In genomic region chr10:80283536-80284199, GRCh38 we compare ENCODE assay signal across 18 cellular contexts. TPM values are rescaled to one million over a fixed set of nuclear protein-coding genes. Genes with fewer than 3 reads are reported as not detected.
DNase-seq lines count a peak whose midpoint lies in the region; ATAC-seq, FAIRE-seq and TF ChIP-seq lines count a peak whose summit lies in the region.
"Had no signal": no experiment of that assay in that cellular context is flagged by ENCODE, and none has a peak within 500 bp of the region (broad histone marks: within the 10 kb centered on the region; RNA-seq: fewer than 3 reads in every experiment).

No MANE protein-coding gene starts in this region.

- no peak overlapping the region for H4K8ac ChIP-seq in neuronal stem cell (ENCODE audit: low read depth, low read length)

- TF ChIP-seq RAD21 in K562 (CRISPR knock-in tag; conservative IDR thresholded peaks at IDR 0.05 in 1 of 2, IDR thresholded peaks at IDR 0.05 in 1 of 2) (no peak), liver (IDR thresholded peaks at IDR 0.05) (no peak)

- H3K27ac ChIP-seq in K562 (ENCODE audit: extremely low read depth, low read depth, low read length) (no peak overlapping the region), liver (ENCODE audit: low read depth in 1 of 2, low read length in 2 of 2) (peak overlapping the region; percentile 71 to 98), neuronal stem cell (replicated peaks; ENCODE audit: low read length) (no peak overlapping the region)
- H3K27ac ChIP-seq: 22Rv1, BLaER1, GM23248 had no signal

- POLR2A ChIA-PET in K562 (lab: Yijun Ruan, JAX) = interaction anchor here (0.6 kb wide), 1 partner anchor 130 kb away, joined by 3 read pairs; no protein-coding TSS in a partner anchor

- WGBS in K562 (ENCODE audit: insufficient coverage, low coverage, missing lambda C conversion rate) = 2% methylated on average over 14 of the region's 14 CpGs
- 55% methylated on average over 14 of the region's 14 CpGs for WGBS in liver
- no CpG with 5 or more reads among the region's 14 CpGs for WGBS in neuronal stem cell (ENCODE audit: extremely low coverage in 2 of 2, insufficient read length in 2 of 2, insufficient replicate concordance in 1 of 2), 2 donors

- peak overlapping the region; percentile 5 for H3K23ac ChIP-seq in neuronal stem cell (ENCODE audit: low read depth, low read length, poor library complexity)

- H2AFZ ChIP-seq in K562 (ENCODE audit: low read depth, low read length) (no peak overlapping the region), neuronal stem cell (ENCODE audit: low read length) (no peak overlapping the region)
- H2AFZ ChIP-seq: GM23248 had no signal

- in situ Hi-C loops in K562 (cut with MboI) = no loop called here

- intact Hi-C loops in K562 (cut with micrococcal nuclease) = no loop called here
- intact Hi-C loops in activated CD4-positive, alpha-beta T cell treated with anti-CD3 and anti-CD28 coated beads, Interleukin-2, amount 10 ng/mL, durations not matched to agents 24 days and 14 days (cut with micrococcal nuclease) = no loop called here

- no peak overlapping the region for H3K4ac ChIP-seq in neuronal stem cell (ENCODE audit: low read length)

- H3K4me1 Mint-ChIP-seq in activated CD8-positive, alpha-beta memory T cell treated with anti-CD3 and anti-CD28 coated beads, Interleukin-2, amount 10 ng/mL, durations not matched to agents 7 days and 5 days = no peaks in the 10 kb centered on the region
- H3K4me1 Mint-ChIP-seq in activated CD4-positive, alpha-beta T cell treated with anti-CD3 and anti-CD28 coated beads, Interleukin-2, amount 10 ng/mL, durations not matched to agents 24 days and 14 days = no peaks in the 10 kb centered on the region
- H3K4me1 Mint-ChIP-seq: CD4-positive, CD25-positive, alpha-beta regulatory T cell had no signal

- H3K4me1 ChIP-seq in K562 (replicated peaks in 1 of 2; ENCODE audit: control insufficient read depth in 2 of 2, insufficient read depth in 2 of 2, low read length in 2 of 2) (no peaks in the 10 kb centered on the region), liver (ENCODE audit: control insufficient read depth in 4 of 4, insufficient read depth in 4 of 4, low read length in 3 of 4) (peaks cover 8 to 67% (median 58%) of the 10 kb centered on the region in 4 donors), neuronal stem cell (ENCODE audit: control insufficient read depth in 2 of 2, insufficient read depth in 1 of 2, low read depth in 1 of 2, low read length in 2 of 2) (peaks cover 0 to 5% of the 10 kb centered on the region in 2 donors)
- H3K4me1 ChIP-seq: HAP-1 had no signal

- no peak overlapping the region for H2BK15ac ChIP-seq in neuronal stem cell (ENCODE audit: low read length)

- no peaks in the 10 kb centered on the region for H4K20me1 ChIP-seq in K562 (replicated peaks; ENCODE audit: control insufficient read depth, insufficient read depth, low read length)
- H4K20me1 ChIP-seq: BLaER1 had no signal

- no peak overlapping the region for H2BK5ac ChIP-seq in neuronal stem cell (ENCODE audit: low read length)

- no peak overlapping the region for H2AK5ac ChIP-seq in neuronal stem cell (ENCODE audit: low read depth, low read length)

- no peak for TF ChIP-seq EP300 in K562 (IDR thresholded peaks at IDR 0.05; ENCODE audit: low read length)

- BruUV-seq in K562 (replicated peaks; lab: Mats Ljungman, UMichigan) = no TSS peak

- CTCF ChIA-PET in activated CD8-positive, alpha-beta memory T cell treated with anti-CD3 and anti-CD28 coated beads, Interleukin-2, amount 10 ng/mL, durations not matched to agents 7 days and 5 days (lab: Charles Lee) = no interaction called here
- CTCF ChIA-PET in K562 (lab: Yijun Ruan, JAX; ENCODE audit: low intra/inter-chr PET ratio) = no interaction called here

- H3K4me3 ChIP-seq in K562 (no peak overlapping the region), liver (ENCODE audit: low read depth in 1 of 3, low read length in 3 of 3) (peak overlapping the region; percentile 8 to 43 (median 16)), neuronal stem cell (ENCODE audit: low read length in 2 of 2) (no peak overlapping the region)
- H3K4me3 ChIP-seq: BLaER1, GM12878, GM23248, HAP-1 had no signal

- H3K9ac ChIP-seq in K562 (ENCODE audit: insufficient read depth in 1 of 2, low read depth in 2 of 2, low read length in 2 of 2) (no peak overlapping the region), liver (ENCODE audit: low read depth in 1 of 2, low read length in 2 of 2) (peak overlapping the region; percentile 0 to 52), neuronal stem cell (ENCODE audit: low read depth, low read length, poor library complexity) (no peak overlapping the region)
- H3K9ac ChIP-seq: BLaER1, GM23248 had no signal

- no peaks in the 10 kb centered on the region for H3K9me3 ChIP-seq in K562 (replicated peaks; ENCODE audit: control insufficient read depth, insufficient read depth, low read depth, low read length)
- no peaks in the 10 kb centered on the region for H3K9me3 ChIP-seq in liver (ENCODE audit: control insufficient read depth in 4 of 4, low read length in 3 of 4)
- no peaks in the 10 kb centered on the region for H3K9me3 ChIP-seq in neuronal stem cell (replicated peaks in 1 of 2; ENCODE audit: control insufficient read depth in 2 of 2, insufficient read depth in 1 of 2, low read depth in 1 of 2, low read length in 2 of 2)
- H3K9me3 ChIP-seq: BLaER1, HAP-1 had no signal

- H2BK120ac ChIP-seq in neuronal stem cell (ENCODE audit: low read depth, low read length) = no peak overlapping the region

- H3K27me3 ChIP-seq in K562 (ENCODE audit: control insufficient read depth in 2 of 2, insufficient read depth in 2 of 2, low read length in 2 of 2) (peaks cover 34 to 58% of the 10 kb centered on the region in 2 experiments; a peak in 4 of 5 replicates), liver (ENCODE audit: control insufficient read depth in 4 of 4, insufficient read depth in 4 of 4, low read length in 3 of 4) (no peaks in the 10 kb centered on the region), neuronal stem cell (ENCODE audit: control insufficient read depth in 3 of 3, insufficient read depth in 3 of 3, low read depth in 1 of 3, low read length in 3 of 3) (peaks cover 0 to 5% (median 0%) of the 10 kb centered on the region in 3 experiments)
- H3K27me3 ChIP-seq: BLaER1 had no signal

- H3K18ac ChIP-seq in neuronal stem cell (ENCODE audit: low read length) = no peak overlapping the region

- H3K79me1 ChIP-seq in neuronal stem cell (ENCODE audit: low read depth, low read length) = no peaks in the 10 kb centered on the region

- H3K9me3 Mint-ChIP-seq in activated CD8-positive, alpha-beta memory T cell treated with anti-CD3 and anti-CD28 coated beads, Interleukin-2, amount 10 ng/mL, durations not matched to agents 7 days and 5 days (ENCODE audit: low read depth) = no peaks in the 10 kb centered on the region
- H3K9me3 Mint-ChIP-seq in activated CD4-positive, alpha-beta T cell treated with anti-CD3 and anti-CD28 coated beads, Interleukin-2, amount 10 ng/mL, durations not matched to agents 24 days and 14 days = no peaks in the 10 kb centered on the region

- H3K36me3 Mint-ChIP-seq in activated CD8-positive, alpha-beta memory T cell treated with anti-CD3 and anti-CD28 coated beads, Interleukin-2, amount 10 ng/mL, durations not matched to agents 7 days and 5 days = no peaks in the 10 kb centered on the region
- no peaks in the 10 kb centered on the region for H3K36me3 Mint-ChIP-seq in activated CD4-positive, alpha-beta T cell treated with anti-CD3 and anti-CD28 coated beads, Interleukin-2, amount 10 ng/mL, durations not matched to agents 24 days and 14 days (ENCODE audit: low read depth)
- H3K36me3 Mint-ChIP-seq: CD4-positive, CD25-positive, alpha-beta regulatory T cell had no signal

- H3K4me2 ChIP-seq in K562 (ENCODE audit: insufficient read depth, low read length) (no peak overlapping the region), neuronal stem cell (ENCODE audit: insufficient read depth, low read length, poor library complexity, severe bottlenecking) (no peak overlapping the region)
- H3K4me2 ChIP-seq: BLaER1 had no signal

- H3K4me3 Mint-ChIP-seq in activated CD8-positive, alpha-beta memory T cell treated with anti-CD3 and anti-CD28 coated beads, Interleukin-2, amount 10 ng/mL, durations not matched to agents 7 days and 5 days = no peak overlapping the region
- H3K4me3 Mint-ChIP-seq in activated CD4-positive, alpha-beta T cell treated with anti-CD3 and anti-CD28 coated beads, Interleukin-2, amount 10 ng/mL, durations not matched to agents 24 days and 14 days = no peak overlapping the region
- H3K4me3 Mint-ChIP-seq: CD4-positive, CD25-positive, alpha-beta regulatory T cell had no signal

- H3K27me3 Mint-ChIP-seq in activated CD8-positive, alpha-beta memory T cell treated with anti-CD3 and anti-CD28 coated beads, Interleukin-2, amount 10 ng/mL, durations not matched to agents 7 days and 5 days = peaks cover 19% of the 10 kb centered on the region
- peaks cover 7% of the 10 kb centered on the region for H3K27me3 Mint-ChIP-seq in activated CD4-positive, alpha-beta T cell treated with anti-CD3 and anti-CD28 coated beads, Interleukin-2, amount 10 ng/mL, durations not matched to agents 24 days and 14 days

- no peak for FAIRE-seq in K562 (lab: Jason Lieb, UNC)
- FAIRE-seq: GM12878, GM18507 had no signal

- ATAC-seq in activated CD8-positive, alpha-beta memory T cell treated with anti-CD3 and anti-CD28 coated beads, Interleukin-2, amount 10 ng/mL, durations not matched to agents 7 days and 5 days = no peak
- peak; percentile 19; the same call in 2 of the 3 replicates for ATAC-seq in K562
- ATAC-seq: GM12878 had no signal

- no peak overlapping the region for H4K91ac ChIP-seq in neuronal stem cell (ENCODE audit: low read depth, low read length, poor library complexity)

- H3K14ac ChIP-seq in neuronal stem cell (ENCODE audit: low read length) = peak overlapping the region; percentile 15

- TF ChIP-seq CTCF in K562 (IDR thresholded peaks at IDR 0.05 in 2 of 3, conservative IDR thresholded peaks at IDR 0.05 in 1 of 3; ENCODE audit: insufficient read depth in 2 of 3, low read depth in 1 of 3, low read length in 3 of 3) (no peak), liver (IDR thresholded peaks at IDR 0.05; ENCODE audit: low read depth, low read length, missing input control) (no peak)

- no peak overlapping the region for H3K27ac Mint-ChIP-seq in activated CD8-positive, alpha-beta memory T cell treated with anti-CD3 and anti-CD28 coated beads, Interleukin-2, amount 10 ng/mL, durations not matched to agents 7 days and 5 days
- no peak overlapping the region for H3K27ac Mint-ChIP-seq in activated CD4-positive, alpha-beta T cell treated with anti-CD3 and anti-CD28 coated beads, Interleukin-2, amount 10 ng/mL, durations not matched to agents 24 days and 14 days

- peak; percentile 31 for DNase-seq in activated CD8-positive, alpha-beta memory T cell treated with anti-CD3 and anti-CD28 coated beads, Interleukin-2, amount 10 ng/mL, durations not matched to agents 7 days and 5 days
- no peak for DNase-seq in activated CD8-positive, alpha-beta memory T cell treated with anti-CD3 and anti-CD28 coated beads, Interleukin-2, amount 50 U/mL, for 48 hours
- DNase-seq in K562 (ENCODE audit: extremely low read depth in 1 of 4, low spot score in 3 of 4) (peak in 1 of 4 experiments; percentile 17), neuronal stem cell (ENCODE audit: low spot score) (no peak), retina (no peak), CD1c-positive myeloid dendritic cell (ENCODE audit: extremely low spot score) (no peak)
- DNase-seq in activated CD4-positive, alpha-beta T cell treated with anti-CD3 and anti-CD28 coated beads, Interleukin-2, amount 10 ng/mL, durations not matched to agents 24 days and 14 days = no peak
- DNase-seq: AML-193; CD4-positive, CD25-positive, alpha-beta regulatory T cell; DMS 273 treated with DMSO at 0.1 percent for 48 hours; GM23248 had no signal

- H3K36me3 ChIP-seq in K562 (ENCODE audit: control insufficient read depth, insufficient read depth, low read length) = no peaks in the 10 kb centered on the region
- peaks cover 7 to 64% (median 40%) of the 10 kb centered on the region in 4 donors for H3K36me3 ChIP-seq in liver (ENCODE audit: control insufficient read depth in 4 of 4, insufficient read depth in 3 of 4, low read depth in 1 of 4, low read length in 3 of 4)
- H3K36me3 ChIP-seq in neuronal stem cell (replicated peaks in 1 of 2; ENCODE audit: control insufficient read depth in 2 of 2, insufficient read depth in 2 of 2, low read length in 2 of 2) = no peaks in the 10 kb centered on the region
- H3K36me3 ChIP-seq: BLaER1, HAP-1 had no signal

- no peaks in the 10 kb centered on the region for H3K9me1 ChIP-seq in K562 (ENCODE audit: control insufficient read depth, insufficient read depth, low read length)

- H2BK12ac ChIP-seq in neuronal stem cell (ENCODE audit: low read length) = no peak overlapping the region

- no peaks in the 10 kb centered on the region for H3K79me2 ChIP-seq in K562 (ENCODE audit: control insufficient read depth, insufficient read depth, low read length)

- TF ChIP-seq POLR2A in K562 (conservative IDR thresholded peaks at IDR 0.05) = no peak

RNA-seq across cellular contexts. Expression of gene MAT1A, which starts 5.8 kb away (rescaled TPM):
- not detected for total RNA-seq in activated CD8-positive, alpha-beta memory T cell treated with anti-CD3 and anti-CD28 coated beads, Interleukin-2, amount 10 ng/mL, durations not matched to agents 7 days and 5 days
- total RNA-seq in K562 (2011; cell fraction: chromatin; rRNA removed; ENCODE audit: low replicate concordance) = 0.44 TPM in 1 of 2 replicates, not detected in the other
- 0.13 TPM in 1 of 2 replicates, not detected in the other for total RNA-seq in K562 (2011; cell fraction: nucleolus; rRNA removed)
- not detected in 2 replicates for total RNA-seq in K562 (2011; cell fraction: nucleoplasm; rRNA removed)
- total RNA-seq in K562 (2014; rRNA removed) (0.05 and 0.12 TPM in 2 replicates), K562 (2014; rRNA removed; fragmentation: Illumina TruSeq; extraction: Trizol) (0.15 TPM in 1 of 2 replicates, not detected in the other), K562 (2015; rRNA removed; fragmentation: Illumina TruSeq; extraction: Trizol) (0.11 and 0.26 TPM in 2 replicates), K562 (2021) (0.24 and 0.42 TPM in 2 replicates), liver (100 to 1,000 TPM; 179 to 662 TPM)
- polyA plus RNA-seq in K562 (2011; rRNA removed) (0.03 and 0.04 TPM in 2 replicates), K562 (2014; fragmentation: Illumina TruSeq; extraction: Trizol) (0.03 TPM in 1 of 2 replicates, not detected in the other), K562 (2014; fragmentation: Nextera tagmentation; extraction: Ambion mirVana) (not detected), K562 (2014; rRNA removed) (0.19 and 0.30 TPM in 2 replicates), liver (100 to 1,000 TPM; 327 to 759 TPM)
- polyA plus RNA-seq in K562 (2011; cell fraction: cytosol; rRNA removed) = 0.03 and 0.04 TPM in 2 replicates
- 0.09 TPM in 1 of 2 replicates, not detected in the other for polyA plus RNA-seq in K562 (2011; cell fraction: nucleus; rRNA removed)
- polyA plus RNA-seq in K562 (2012) = 0.46 and 0.47 TPM in 2 replicates
- not detected in 2 replicates for polyA minus RNA-seq in K562 (2011; rRNA and poly(A)+ RNA removed)
- polyA minus RNA-seq in K562 (2011; cell fraction: cytosol; rRNA and poly(A)+ RNA removed) = not detected in 2 replicates
- not detected in 2 replicates for polyA minus RNA-seq in K562 (2011; cell fraction: nucleus; rRNA and poly(A)+ RNA removed)
- 0.11 TPM for polyA plus RNA-seq in neuronal stem cell (2013, experiment 1 of 2)
- 0.18 TPM for polyA plus RNA-seq in neuronal stem cell (2013, experiment 2 of 2)
- not detected in 2 replicates for total RNA-seq in activated CD4-positive, alpha-beta T cell treated with anti-CD3 and anti-CD28 coated beads, Interleukin-2, amount 10 ng/mL, durations not matched to agents 24 days and 14 days
- total RNA-seq: A673; CD4-positive, CD25-positive, alpha-beta regulatory T cell; GM23248 had no signal
- polyA plus RNA-seq: CD4-positive, CD25-positive, alpha-beta regulatory T cell; GM12878; GM23248 had no signal

Comparison
In these comparisons a context has a peak if more than half of its experiments do, and no peak if none do; other contexts are left out.
1. H3K27ac ChIP-seq: peak in liver (2 of 2); none in K562 (single experiment) and neuronal stem cell (single experiment).
2. H3K4me3 ChIP-seq: peak in liver (3 of 3); none in K562 (single experiment) and neuronal stem cell (0 of 2).
3. H3K9ac ChIP-seq: peak in liver (2 of 2); none in K562 (0 of 2) and neuronal stem cell (single experiment).
4. RNA of gene MAT1A, which starts 5.8 kb away (total RNA-seq): 179 to 662 TPM in liver; 0.05 to 0.44 TPM in K562, not detected in activated CD8-positive, alpha-beta memory T cell treated with anti-CD3 and anti-CD28 coated beads, Interleukin-2, amount 10 ng/mL, durations not matched to agents 7 days and 5 days and not detected in activated CD4-positive, alpha-beta T cell treated with anti-CD3 and anti-CD28 coated beads, Interleukin-2, amount 10 ng/mL, durations not matched to agents 24 days and 14 days; every median in the first group is over 100 times any median in the second.